In the genomic region with DNA sequence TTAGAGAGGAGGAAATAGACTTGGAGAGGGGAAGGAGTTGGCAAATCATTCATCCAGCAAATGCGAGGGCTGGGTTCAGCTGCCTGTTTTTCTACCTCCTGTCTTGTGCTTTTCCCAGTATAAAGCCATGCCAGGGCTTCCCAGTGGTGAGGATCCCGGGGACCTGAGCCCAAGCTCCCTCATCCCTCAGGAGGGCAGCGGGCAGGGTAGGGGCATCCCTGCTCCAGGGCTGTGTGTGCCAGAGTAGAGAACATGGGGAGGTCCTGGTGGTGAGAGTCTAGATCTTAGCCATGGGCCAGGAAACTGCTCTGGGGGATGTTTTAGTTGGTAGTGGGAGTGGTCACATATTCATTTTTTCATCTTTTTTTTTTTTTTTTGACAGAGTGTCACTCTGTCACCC, we compare ENCODE assay signal across 36 cellular contexts. TPM values are rescaled to one million over a fixed set of nuclear protein-coding genes. Genes with fewer than 3 reads are reported as not detected.
"Had no signal": no experiment of that assay in that cellular context is flagged by ENCODE, and none has a peak within 500 bp of the region (broad histone marks: within the 10 kb centered on the region; RNA-seq: fewer than 3 reads in every experiment).

No MANE protein-coding gene starts in this region.

- H3K4me3 Mint-ChIP-seq: activated B cell treated with CpG ODN at 0.5 μM for 24 hours; activated CD8-positive, alpha-beta memory T cell treated with anti-CD3 and anti-CD28 coated beads, Interleukin-2, amount 10 ng/mL, durations not matched to agents 7 days and 5 days; activated CD8-positive, alpha-beta T cell treated with anti-CD3 and anti-CD28 coated beads for 36 hours; activated naive CD4-positive, alpha-beta T cell treated with anti-CD3 and anti-CD28 coated beads, Interleukin-2, amount 10 ng/mL, durations not matched to agents 7 days and 5 days; activated naive CD8-positive, alpha-beta T cell treated with anti-CD3 and anti-CD28 coated beads, Interleukin-2, amount 10 ng/mL, durations not matched to agents 7 days and 5 days; activated T-cell treated with anti-CD3 and anti-CD28 coated beads, Interleukin-2, amount 50 U/mL, for 24 hours; activated T-cell treated with anti-CD3 and anti-CD28 coated beads, Interleukin-2, amount 50 U/mL, for 72 hours; T-helper 17 cell; T-helper 2 cell treated with Interferon-gamma antibody and Interleukin-4, amounts not matched to agents 5 μg/mL and 100 μg/mL, for 36 hours had no signal

- H3K9me3 Mint-ChIP-seq: activated naive CD4-positive, alpha-beta T cell treated with anti-CD3 and anti-CD28 coated beads, Interleukin-2, amount 10 ng/mL, durations not matched to agents 7 days and 5 days had no signal

- H3K27me3 Mint-ChIP-seq: activated CD8-positive, alpha-beta memory T cell treated with anti-CD3 and anti-CD28 coated beads, Interleukin-2, amount 10 ng/mL, durations not matched to agents 7 days and 5 days; activated CD8-positive, alpha-beta T cell treated with anti-CD3 and anti-CD28 coated beads for 36 hours; activated naive CD8-positive, alpha-beta T cell treated with anti-CD3 and anti-CD28 coated beads, Interleukin-2, amount 10 ng/mL, durations not matched to agents 7 days and 5 days; activated T-cell treated with anti-CD3 and anti-CD28 coated beads, Interleukin-2, amount 50 U/mL, for 24 hours; T-helper 17 cell had no signal

- ATAC-seq: activated CD4-positive, CD25-positive, alpha-beta regulatory T cell treated with anti-CD3 and anti-CD28 coated beads, Interleukin-2, amount 50 U/mL, for 24 hours; activated CD8-positive, alpha-beta memory T cell treated with anti-CD3 and anti-CD28 coated beads, Interleukin-2, amount 10 ng/mL, durations not matched to agents 7 days and 5 days; activated CD8-positive, alpha-beta T cell treated with anti-CD3 and anti-CD28 coated beads for 36 hours; activated naive CD4-positive, alpha-beta T cell treated with anti-CD3 and anti-CD28 coated beads, Interleukin-2, amount 50 U/mL, for 72 hours; activated T-cell treated with anti-CD3 and anti-CD28 coated beads, Interleukin-2, amount 50 U/mL, for 72 hours; body of pancreas; T-helper 17 cell had no signal

- H3K27ac Mint-ChIP-seq: activated B cell treated with CpG ODN at 0.5 μM for 24 hours; activated CD8-positive, alpha-beta memory T cell treated with anti-CD3 and anti-CD28 coated beads, Interleukin-2, amount 10 ng/mL, durations not matched to agents 7 days and 5 days; activated CD8-positive, alpha-beta T cell treated with anti-CD3 and anti-CD28 coated beads for 36 hours; activated naive CD4-positive, alpha-beta T cell treated with anti-CD3 and anti-CD28 coated beads, Interleukin-2, amount 10 ng/mL, durations not matched to agents 7 days and 5 days; activated naive CD4-positive, alpha-beta T cell treated with anti-CD3 and anti-CD28 coated beads, Interleukin-2, amount 50 U/mL, for 72 hours; activated naive CD8-positive, alpha-beta T cell treated with anti-CD3 and anti-CD28 coated beads, Interleukin-2, amount 10 ng/mL, durations not matched to agents 7 days and 5 days; activated T-cell treated with anti-CD3 and anti-CD28 coated beads, Interleukin-2, amount 50 U/mL, for 24 hours; activated T-cell treated with anti-CD3 and anti-CD28 coated beads, Interleukin-2, amount 50 U/mL, for 72 hours; T-helper 17 cell; T-helper 2 cell treated with Interferon-gamma antibody and Interleukin-4, amounts not matched to agents 5 μg/mL and 100 μg/mL, for 36 hours had no signal

- H3K27ac ChIP-seq: body of pancreas, epithelial cell of prostate, esophagus squamous epithelium, WERI-Rb-1 had no signal

- H3K27me3 ChIP-seq: body of pancreas had no signal

- H3K4me3 ChIP-seq: body of pancreas, esophagus squamous epithelium had no signal

- H3K9me3 ChIP-seq: body of pancreas, esophagus squamous epithelium had no signal

- H3K4me1 ChIP-seq: body of pancreas had no signal

- DNase-seq: activated B cell treated with CpG ODN at 0.5 μM for 24 hours; activated CD4-positive, alpha-beta T cell treated with anti-CD3 and anti-CD28 coated beads for 48 hours; activated CD4-positive, alpha-beta T cell treated with anti-CD3 and anti-CD28 coated beads, Interleukin-2, amount 50 U/mL, for 1 hour; activated CD4-positive, alpha-beta T cell treated with anti-CD3 and anti-CD28 coated beads, Interleukin-2, amount 50 U/mL, for 48 hours; activated CD8-positive, alpha-beta memory T cell treated with anti-CD3 and anti-CD28 coated beads, Interleukin-2, amount 10 ng/mL, durations not matched to agents 7 days and 5 days; activated CD8-positive, alpha-beta memory T cell treated with anti-CD3 and anti-CD28 coated beads, Interleukin-2, amount 50 U/mL, for 4 hours; activated CD8-positive, alpha-beta T cell treated with anti-CD3 and anti-CD28 coated beads for 36 hours; activated gamma-delta T cell; activated naive CD4-positive, alpha-beta T cell; activated naive CD4-positive, alpha-beta T cell treated with anti-CD3 and anti-CD28 coated beads, Interleukin-2, amount 10 ng/mL, durations not matched to agents 7 days and 5 days; activated naive CD8-positive, alpha-beta T cell treated with anti-CD3 and anti-CD28 coated beads, Interleukin-2, amount 10 ng/mL, durations not matched to agents 7 days and 5 days; activated T-cell treated with anti-CD3 and anti-CD28 coated beads for 4 hours; activated T-cell treated with anti-CD3 and anti-CD28 coated beads, Interleukin-2, amount 50 U/mL, for 24 hours; activated T-cell treated with anti-CD3 and anti-CD28 coated beads, Interleukin-2, amount 50 U/mL, for 72 hours; amniotic stem cell; anterior cingulate cortex; body of pancreas; caudate nucleus; effector CD8-positive, alpha-beta T cell; esophagus squamous epithelium; foreskin melanocyte; SW 1271; T-helper 1 cell; T-helper 17 cell; T1000; WERI-Rb-1 had no signal

- H3K36me3 Mint-ChIP-seq: activated CD8-positive, alpha-beta memory T cell treated with anti-CD3 and anti-CD28 coated beads, Interleukin-2, amount 10 ng/mL, durations not matched to agents 7 days and 5 days; activated naive CD4-positive, alpha-beta T cell treated with anti-CD3 and anti-CD28 coated beads, Interleukin-2, amount 10 ng/mL, durations not matched to agents 7 days and 5 days; activated naive CD8-positive, alpha-beta T cell treated with anti-CD3 and anti-CD28 coated beads, Interleukin-2, amount 10 ng/mL, durations not matched to agents 7 days and 5 days had no signal

- H3K36me3 ChIP-seq: esophagus squamous epithelium, WERI-Rb-1 had no signal

RNA-seq across cellular contexts. Expression of a gene that starts 43.6 kb away (rescaled TPM):
- total RNA-seq: activated B cell treated with CpG ODN at 0.5 μM for 24 hours; activated CD8-positive, alpha-beta memory T cell treated with anti-CD3 and anti-CD28 coated beads for 36 hours; activated CD8-positive, alpha-beta memory T cell treated with anti-CD3 and anti-CD28 coated beads, Interleukin-2, amount 10 ng/mL, durations not matched to agents 7 days and 5 days; activated CD8-positive, alpha-beta T cell treated with anti-CD3 and anti-CD28 coated beads for 36 hours; activated naive CD4-positive, alpha-beta T cell treated with anti-CD3 and anti-CD28 coated beads, Interleukin-2, amount 50 U/mL, for 72 hours; activated naive CD8-positive, alpha-beta T cell treated with anti-CD3 and anti-CD28 coated beads, Interleukin-2, amount 10 ng/mL, durations not matched to agents 7 days and 5 days; activated T-cell treated with anti-CD3 and anti-CD28 coated beads, Interleukin-2, amount 50 U/mL, for 72 hours; body of pancreas; chondrocyte; dermis microvascular lymphatic vessel endothelial cell; endothelial cell of umbilical vein; fibroblast of lung; fibroblast of villous mesenchyme; T-helper 17 cell had no signal
- polyA plus RNA-seq: endothelial cell of umbilical vein, fibroblast of lung had no signal
